ENCODE assay signal across 8 cellular contexts in genomic region chr9:4983541-4984165, GRCh38. TPM values are rescaled to one million over a fixed set of nuclear protein-coding genes. Genes with fewer than 3 reads are reported as not detected.
DNase-seq lines count a peak whose midpoint lies in the region; ATAC-seq and TF ChIP-seq lines count a peak whose summit lies in the region.

No MANE protein-coding gene starts in this region.

- CTCF ChIA-PET in activated CD4-positive, alpha-beta T cell treated with anti-CD3 and anti-CD28 coated beads, Interleukin-2, amount 10 ng/mL, durations not matched to agents 7 days and 5 days (lab: Charles Lee), result interaction anchor here (1.4 to 2.2 kb wide), 3 partner anchors 12 to 224 kb away, joined by 3 to 7 read pairs (median 4); no protein-coding TSS in a partner anchor

- TF ChIP-seq POLR2A in suprapubic skin (IDR thresholded peaks at IDR 0.05), result no peak

- H3K4me3 ChIP-seq in WI38 (ENCODE audit: low read depth, low read length) (peak overlapping the region; percentile 81), iPS-18c (ENCODE audit: insufficient read depth, low read depth, low read length) (peak overlapping the region; percentile 79), suprapubic skin (peak overlapping the region; percentile 98)

- no peaks in the 10 kb centered on the region for H3K9me3 ChIP-seq in iPS-18c (ENCODE audit: control insufficient read depth, insufficient read depth, low read length)
- no peaks in the 10 kb centered on the region for H3K9me3 ChIP-seq in suprapubic skin

- peaks cover 31% of the 10 kb centered on the region for H3K4me1 ChIP-seq in suprapubic skin

- WGBS in suprapubic skin, result 52% methylated on average over 5 of the region's 5 CpGs

- H3K9me3 Mint-ChIP-seq in activated CD4-positive, alpha-beta T cell treated with anti-CD3 and anti-CD28 coated beads, Interleukin-2, amount 10 ng/mL, durations not matched to agents 7 days and 5 days, result no peaks in the 10 kb centered on the region

- peaks cover 47% of the 10 kb centered on the region for H3K4me1 Mint-ChIP-seq in activated CD4-positive, alpha-beta T cell treated with anti-CD3 and anti-CD28 coated beads, Interleukin-2, amount 10 ng/mL, durations not matched to agents 7 days and 5 days

- ATAC-seq in GM21576 (IDR thresholded peaks at IDR 0.05; ENCODE audit: unreplicated experiment), result no peak
- no peak for ATAC-seq in activated CD4-positive, CD25-positive, alpha-beta regulatory T cell treated with anti-CD3 and anti-CD28 coated beads, Interleukin-2, amount 50 U/mL, for 24 hours

- no peak for TF ChIP-seq CTCF in WI38 (IDR thresholded peaks at IDR 0.05; ENCODE audit: low read depth, low read length)
- no peak for TF ChIP-seq CTCF in suprapubic skin (IDR thresholded peaks at IDR 0.05)

- H3K27me3 ChIP-seq in suprapubic skin, result no peaks in the 10 kb centered on the region

- POLR2A ChIA-PET in activated CD4-positive, alpha-beta T cell treated with anti-CD3 and anti-CD28 coated beads, Interleukin-2, amount 10 ng/mL, durations not matched to agents 7 days and 5 days (lab: Charles Lee), result no interaction called here

- peaks cover 20% of the 10 kb centered on the region for H3K36me3 Mint-ChIP-seq in activated CD4-positive, alpha-beta T cell treated with anti-CD3 and anti-CD28 coated beads, Interleukin-2, amount 10 ng/mL, durations not matched to agents 7 days and 5 days (ENCODE audit: low read depth)

- no peaks in the 10 kb centered on the region for H3K36me3 ChIP-seq in suprapubic skin

- DNase-seq in activated CD4-positive, alpha-beta T cell treated with anti-CD3 and anti-CD28 coated beads, Interleukin-2, amount 10 ng/mL, durations not matched to agents 7 days and 5 days, result no peak
- DNase-seq in activated CD4-positive, alpha-beta T cell treated with anti-CD3 and anti-CD28 coated beads for 1 hour, result no peak
- DNase-seq in suprapubic skin (ENCODE audit: low spot score in 2 of 2) (no peak), C1 segment of cervical spinal cord (lab: John Stamatoyannopoulos, UW) (no peak)

- no peak overlapping the region for H3K4me3 Mint-ChIP-seq in activated CD4-positive, alpha-beta T cell treated with anti-CD3 and anti-CD28 coated beads, Interleukin-2, amount 10 ng/mL, durations not matched to agents 7 days and 5 days

- H3K27ac Mint-ChIP-seq in activated CD4-positive, alpha-beta T cell treated with anti-CD3 and anti-CD28 coated beads, Interleukin-2, amount 10 ng/mL, durations not matched to agents 7 days and 5 days, result peak overlapping the region; percentile 97

- no peak for TF ChIP-seq EP300 in suprapubic skin (IDR thresholded peaks at IDR 0.05)

- H3K27me3 Mint-ChIP-seq in activated CD4-positive, alpha-beta T cell treated with anti-CD3 and anti-CD28 coated beads, Interleukin-2, amount 10 ng/mL, durations not matched to agents 7 days and 5 days, result no peaks in the 10 kb centered on the region

- H3K27ac ChIP-seq in suprapubic skin, result peak overlapping the region; percentile 98

RNA-seq across cellular contexts. Expression of gene JAK2, which starts 1.4 kb away (rescaled TPM):
- total RNA-seq in activated CD4-positive, alpha-beta T cell treated with anti-CD3 and anti-CD28 coated beads, Interleukin-2, amount 10 ng/mL, durations not matched to agents 7 days and 5 days, result 10 to 100 TPM; 53.4 to 55.4 TPM
- total RNA-seq in suprapubic skin, result 10 to 100 TPM; 25.4 to 64.0 (median 36.5) TPM
